In genomic region chr16:89828870-89829629, GRCh38 we compare ENCODE assay signal across 2 cellular contexts.
TF ChIP-seq lines count a peak whose summit lies in the region.

No MANE protein-coding gene starts in this region.

TF ChIP-seq in H1, 55 proteins besides CTCF, POLR2A, EP300 and RAD21:
- TF ChIP-seq SIRT6 (IDR thresholded peaks at IDR 0.05; ENCODE audit: low read length) (no peak), YY1 (IDR thresholded peaks at IDR 0.05; ENCODE audit: low read depth, low read length) (0 out of 2 replicates have a peak, but pooled peaks have one; percentile 2), ASH2L (IDR thresholded peaks at IDR 0.05; ENCODE audit: low read length) (peak; percentile 36), KDM4A (IDR thresholded peaks at IDR 0.05; ENCODE audit: low read depth, low read length, severe bottlenecking) (peak; percentile 21), EGR1 (IDR thresholded peaks at IDR 0.05; ENCODE audit: borderline replicate concordance, low read depth, low read length) (peak; percentile 22; the same call in 1 of the 2 replicates), CEBPB (IDR thresholded peaks at IDR 0.05; ENCODE audit: low read depth, low read length) (no peak)
TF ChIP-seq in H1: peak in this region for 4.

TF ChIP-seq in neural cell, 6 proteins besides CTCF, POLR2A, EP300 and RAD21:
- no peak for TF ChIP-seq EZH2 (IDR thresholded peaks at IDR 0.05; ENCODE audit: borderline replicate concordance, insufficient read depth, low read length, poor library complexity, severe bottlenecking)
- TF ChIP-seq MXI1 (conservative IDR thresholded peaks at IDR 0.05; ENCODE audit: poor library complexity, severe bottlenecking) = no peak
- no peak for TF ChIP-seq TAF1 (IDR thresholded peaks at IDR 0.05; ENCODE audit: low read depth)
- no peak for TF ChIP-seq REST (IDR thresholded peaks at IDR 0.05; ENCODE audit: borderline replicate concordance)
